ENCODE assay signal across 16 cellular contexts in genomic region chr16:8375208-8375607, GRCh38.
DNase-seq lines count a peak whose midpoint lies in the region; ATAC-seq, FAIRE-seq and TF ChIP-seq lines count a peak whose summit lies in the region.
"Had no signal": no experiment of that assay in that cellular context is flagged by ENCODE, and none has a peak within 500 bp of the region (broad histone marks: within the 10 kb centered on the region; RNA-seq: fewer than 3 reads in every experiment).

No MANE protein-coding gene starts in this region.

- no peaks in the 10 kb centered on the region for H3K9me2 ChIP-seq in PC-3 (replicated peaks; ENCODE audit: low read length)

- peak overlapping the region; percentile 98 for H3K27ac Mint-ChIP-seq in astrocyte (ENCODE audit: unreplicated experiment)
- H3K27ac Mint-ChIP-seq: B cell; CD4-positive, alpha-beta T cell; HFFc6 had no signal

- H3K4me1 Mint-ChIP-seq in astrocyte (ENCODE audit: low read depth, unreplicated experiment), result peaks cover 47% of the 10 kb centered on the region
- H3K4me1 Mint-ChIP-seq: B cell had no signal

- H3K27me3 Mint-ChIP-seq in astrocyte (ENCODE audit: low read depth, unreplicated experiment), result no peaks in the 10 kb centered on the region
- H3K27me3 Mint-ChIP-seq: B cell; CD4-positive, alpha-beta T cell had no signal

- H3K4me3 ChIP-seq in HepG2 (replicated peaks in 1 of 3; ENCODE audit: insufficient read depth in 1 of 3, low read depth in 2 of 3, low read length in 3 of 3), result no peak overlapping the region
- H3K4me3 ChIP-seq in right lobe of liver, result no peak overlapping the region
- no peak overlapping the region for H3K4me3 ChIP-seq in astrocyte (ENCODE audit: insufficient read depth, low read depth, low read length)
- no peak overlapping the region for H3K4me3 ChIP-seq in PC-3 (ENCODE audit: low read length)

- CTCF ChIA-PET in HepG2 (lab: Yijun Ruan, JAX; ENCODE audit: low intra/inter-chr PET ratio, low total read pairs), result no interaction called here
- CTCF ChIA-PET in PC-3 (lab: Charles Lee), result no interaction called here

- no peak for TF ChIP-seq POLR2A in HepG2 (IDR thresholded peaks at IDR 0.05; ENCODE audit: insufficient read depth in 1 of 2, low read depth in 2 of 2, low read length in 2 of 2)
- no peak for TF ChIP-seq POLR2A in right lobe of liver (IDR thresholded peaks at IDR 0.05)

- POLR2A ChIA-PET in HepG2 (lab: Yijun Ruan, JAX), result no interaction called here
- POLR2A ChIA-PET in PC-3 (lab: Charles Lee; ENCODE audit: unreplicated experiment), result no interaction called here

- H4K20me1 ChIP-seq in HepG2 (ENCODE audit: insufficient read depth, low read length) (no peaks in the 10 kb centered on the region), astrocyte (ENCODE audit: insufficient read depth, low read length) (no peaks in the 10 kb centered on the region), PC-3 (ENCODE audit: low read length) (no peaks in the 10 kb centered on the region)

- H3K4me2 ChIP-seq in HepG2 (ENCODE audit: low read depth, low read length) (no peak overlapping the region), astrocyte (ENCODE audit: low read length) (no peak overlapping the region), PC-3 (ENCODE audit: low read length) (no peak overlapping the region)

- H3K4me3 Mint-ChIP-seq in astrocyte (ENCODE audit: unreplicated experiment), result peak overlapping the region; percentile 0
- H3K4me3 Mint-ChIP-seq: B cell; CD4-positive, alpha-beta T cell; HFFc6 had no signal

- TF ChIP-seq EP300 in HepG2 (IDR thresholded peaks at IDR 0.05; ENCODE audit: low read depth in 2 of 2, low read length in 2 of 2) (no peak), HepG2 (CRISPR knock-in tag; IDR thresholded peaks at IDR 0.05; ENCODE audit: borderline replicate concordance) (no peak)

- H3K79me2 ChIP-seq in HepG2 (ENCODE audit: insufficient read depth, low read length) (no peaks in the 10 kb centered on the region), astrocyte (ENCODE audit: insufficient read depth, low read length) (no peaks in the 10 kb centered on the region), PC-3 (ENCODE audit: low read length) (no peaks in the 10 kb centered on the region)

- DNase-seq in NCI-H2029 (lab: John Stamatoyannopoulos, UW), result peak; percentile 0
- DNase-seq in NCI-H2029 treated with DMSO at 0.1 percent for 48 hours (lab: John Stamatoyannopoulos, UW), result no peak
- no peak for DNase-seq in HepG2 (ENCODE audit: low spot score)
- DNase-seq in right lobe of liver, result no peak
- DNase-seq in astrocyte (ENCODE audit: low read depth), result no peak
- no peak for DNase-seq in GM10266 (ENCODE audit: extremely low spot score)
- DNase-seq in PC-3, result no peak
- DNase-seq: C1 segment of cervical spinal cord; Calu3; CD4-positive, alpha-beta T cell; DMS 273 treated with DMSO at 0.1 percent for 48 hours; GF-D8; HFFc6; IMR-90 had no signal

- H3K27me3 ChIP-seq in HepG2 (ENCODE audit: control insufficient read depth in 1 of 2, insufficient read depth in 2 of 2, low read length in 2 of 2), result no peaks in the 10 kb centered on the region; a peak in 1 of 5 replicates
- H3K27me3 ChIP-seq in right lobe of liver, result no peaks in the 10 kb centered on the region
- no peaks in the 10 kb centered on the region for H3K27me3 ChIP-seq in astrocyte (ENCODE audit: insufficient read depth, low read length)
- H3K27me3 ChIP-seq in PC-3 (ENCODE audit: low read length), result no peaks in the 10 kb centered on the region

- no peak overlapping the region for H3K9ac ChIP-seq in HepG2 (ENCODE audit: insufficient read depth, low read depth, low read length)
- H3K9ac ChIP-seq in astrocyte (ENCODE audit: low read length), result no peak overlapping the region
- H3K9ac ChIP-seq in PC-3 (ENCODE audit: low read length), result no peak overlapping the region

- no peak overlapping the region for H2AFZ ChIP-seq in HepG2 (ENCODE audit: low read length)
- no peak overlapping the region for H2AFZ ChIP-seq in astrocyte (ENCODE audit: low read depth, low read length)
- no peak overlapping the region for H2AFZ ChIP-seq in PC-3 (ENCODE audit: low read length)

- no peaks in the 10 kb centered on the region for H3F3A ChIP-seq in PC-3 (ENCODE audit: low read length, unreplicated experiment)

- ATAC-seq in HepG2 (no peak), right lobe of liver (no peak), PC-3 (no peak)

- H3K36me3 ChIP-seq in HepG2 (replicated peaks in 1 of 2; ENCODE audit: control insufficient read depth in 1 of 2, insufficient read depth in 2 of 2, low read length in 2 of 2) (no peaks in the 10 kb centered on the region), right lobe of liver (no peaks in the 10 kb centered on the region), astrocyte (ENCODE audit: insufficient read depth, low read length) (no peaks in the 10 kb centered on the region), PC-3 (ENCODE audit: low read depth, low read length) (no peaks in the 10 kb centered on the region)

- WGBS in HepG2 (ENCODE audit: low lambda C conversion rate), result 3% methylated on average over 2 of the region's 2 CpGs
- 60% methylated on average over 2 of the region's 2 CpGs for WGBS in right lobe of liver (ENCODE audit: insufficient coverage, low coverage, low lambda C conversion rate, missing lambda C conversion rate)

- in situ Hi-C loops in HepG2 (cut with HindIII; ENCODE audit: extremely low pct_ligation_motif_present, low pct_unique_long_range_greater_than_20kb), result no loop called here

- no peaks in the 10 kb centered on the region for H3K9me3 Mint-ChIP-seq in astrocyte (ENCODE audit: unreplicated experiment)

- no peaks in the 10 kb centered on the region for H3K36me3 Mint-ChIP-seq in astrocyte (ENCODE audit: low read depth, unreplicated experiment)

- TF ChIP-seq CTCF in HepG2 (CRISPR knock-in tag; IDR thresholded peaks at IDR 0.05), result no peak
- no peak for TF ChIP-seq CTCF in right lobe of liver (IDR thresholded peaks at IDR 0.05)
- no peak for TF ChIP-seq CTCF in astrocyte (IDR thresholded peaks at IDR 0.05; ENCODE audit: insufficient read depth, low read depth, low read length)
- no peak for TF ChIP-seq CTCF in GM10266 (IDR thresholded peaks at IDR 0.05; ENCODE audit: control insufficient read depth, insufficient read depth, low read depth, missing control alignments)
- no peak for TF ChIP-seq CTCF in PC-3 (conservative IDR thresholded peaks at IDR 0.05; ENCODE audit: low read depth, low read length)

- H3K4me1 ChIP-seq in HepG2 (ENCODE audit: insufficient read depth, low read length) (no peaks in the 10 kb centered on the region), right lobe of liver (no peaks in the 10 kb centered on the region), astrocyte (ENCODE audit: insufficient read depth, low read length) (no peaks in the 10 kb centered on the region), PC-3 (ENCODE audit: insufficient read depth, low read length) (no peaks in the 10 kb centered on the region)

- FAIRE-seq in HepG2 (lab: Jason Lieb, UNC), result no peak
- FAIRE-seq in astrocyte (lab: Jason Lieb, UNC), result no peak

- TF ChIP-seq RAD21 in HepG2 (CRISPR knock-in tag; IDR thresholded peaks at IDR 0.05), result no peak

- BruUV-seq in HepG2 (replicated peaks; lab: Mats Ljungman, UMichigan), result no TSS peak
- no TSS peak for BruUV-seq in PC-3 (replicated peaks; lab: Mats Ljungman, UMichigan)

- H3K27ac ChIP-seq in HepG2 (ENCODE audit: extremely low read length, insufficient read depth, low read length) (no peak overlapping the region), right lobe of liver (no peak overlapping the region), astrocyte (ENCODE audit: low read depth, low read length) (no peak overlapping the region), PC-3 (ENCODE audit: low read length) (no peak overlapping the region)
- H3K27ac ChIP-seq: HL-60 had no signal

- H3K9me3 ChIP-seq in HepG2 (ENCODE audit: low read length) (no peaks in the 10 kb centered on the region), right lobe of liver (no peaks in the 10 kb centered on the region), astrocyte (ENCODE audit: insufficient read depth, low read depth, low read length) (peaks cover 4% of the 10 kb centered on the region), PC-3 (ENCODE audit: low read length) (no peaks in the 10 kb centered on the region)

- intact Hi-C loops in HepG2 (cut with micrococcal nuclease; ENCODE audit: unreplicated experiment), result no loop called here
- intact Hi-C loops in right lobe of liver (cut with DNase I), result no loop called here
- intact Hi-C loops in PC-3 (cut with micrococcal nuclease), result no loop called here

TF ChIP-seq in HepG2, 621 proteins besides CTCF, POLR2A, EP300 and RAD21:
- 0 out of 2 replicates have a peak, but pooled peaks have one; percentile 70 for TF ChIP-seq LCORL (IDR thresholded peaks at IDR 0.05)
- no peak for TF ChIP-seq LCORL (CRISPR knock-in tag; IDR thresholded peaks at IDR 0.05)
- no peak for TF ChIP-seq SAFB2 (CRISPR knock-in tag; IDR thresholded peaks at IDR 0.05; ENCODE audit: borderline replicate concordance, low read depth)
